8 cellular contexts compared by ENCODE assay signal in genomic region chr20:63740070-63740500, GRCh38. TPM values are rescaled to one million over a fixed set of nuclear protein-coding genes. Genes with fewer than 3 reads are reported as not detected.
DNase-seq lines count a peak whose midpoint lies in the region; ATAC-seq, FAIRE-seq and TF ChIP-seq lines count a peak whose summit lies in the region.

No MANE protein-coding gene starts in this region.

- TF ChIP-seq POLR2A in HCT116 (IDR thresholded peaks at IDR 0.05; ENCODE audit: borderline replicate concordance, extremely low read depth, insufficient read depth, insufficient read length): no peak
- TF ChIP-seq POLR2A in body of pancreas (IDR thresholded peaks at IDR 0.05): no peak

- FAIRE-seq in RCC 7860 (lab: Jason Lieb, UNC): no peak

- H2AFZ ChIP-seq in HCT116 (ENCODE audit: low read depth, low read length, poor library complexity, severe bottlenecking) (no peak overlapping the region), smooth muscle cell (ENCODE audit: low read depth) (no peak overlapping the region)

- H3F3A ChIP-seq in smooth muscle cell (ENCODE audit: low read depth): peaks cover 27% of the 10 kb centered on the region

- BruUV-seq in HCT116 (replicated peaks; lab: Mats Ljungman, UMichigan): no TSS peak

- DNase-seq in CMK (ENCODE audit: low read depth) (peak; percentile 48), HCT116 (ENCODE audit: low read depth, low spot score) (no peak), RCC 7860 (ENCODE audit: low spot score) (peak; percentile 34), body of pancreas (peak in 3 of 4 donors; percentile 33 to 50 (median 49)), smooth muscle cell (lab: John Stamatoyannopoulos, UW; ENCODE audit: unreplicated experiment) (no peak), NCI-H1048 (lab: John Stamatoyannopoulos, UW) (no peak), GM19240 (ENCODE audit: insufficient read length, low spot score) (no peak)

- H3K36me3 ChIP-seq in HCT116 (ENCODE audit: control insufficient read depth in 1 of 2, insufficient read depth in 2 of 2, low read length in 2 of 2) (peaks cover 3 to 23% of the 10 kb centered on the region in 2 experiments; a peak in 2 of 4 replicates), body of pancreas (replicated peaks in 1 of 2; ENCODE audit: insufficient read depth in 1 of 2, low read depth in 2 of 2) (peaks cover 0 to 2% of the 10 kb centered on the region in 2 donors), iPS-15b (ENCODE audit: control insufficient read depth, insufficient read depth, low read length) (peaks cover 31% of the 10 kb centered on the region), smooth muscle cell (ENCODE audit: low read depth) (no peaks in the 10 kb centered on the region)

- H3K27me3 ChIP-seq in HCT116 (ENCODE audit: insufficient read depth, low read length): no peaks in the 10 kb centered on the region
- no peaks in the 10 kb centered on the region for H3K27me3 ChIP-seq in body of pancreas
- H3K27me3 ChIP-seq in iPS-15b (ENCODE audit: control insufficient read depth, insufficient read depth, low read length): no peaks in the 10 kb centered on the region
- H3K27me3 ChIP-seq in smooth muscle cell (ENCODE audit: low read depth): no peaks in the 10 kb centered on the region

- POLR2A ChIA-PET in HCT116 (lab: Charles Lee): interaction anchor here (1.6 to 1.7 kb wide), 2 partner anchors 32 to 125 kb away, joined by 6 to 12 read pairs; partner anchors contain the start of genes ARFRP1, TPD52L2 and ZGPAT

- H3K9ac ChIP-seq in HCT116 (ENCODE audit: low read length) (peak overlapping the region; percentile 89), iPS-15b (ENCODE audit: low read depth, low read length) (peak overlapping the region; percentile 73), smooth muscle cell (ENCODE audit: low read depth) (peak overlapping the region; percentile 66)

- no peaks in the 10 kb centered on the region for H4K20me1 ChIP-seq in HCT116 (ENCODE audit: insufficient read depth)
- H4K20me1 ChIP-seq in smooth muscle cell (ENCODE audit: low read depth): peaks cover 35% of the 10 kb centered on the region

- TF ChIP-seq CTCF in HCT116 (IDR thresholded peaks at IDR 0.05 in 2 of 3, conservative IDR thresholded peaks at IDR 0.05 in 1 of 3; ENCODE audit: borderline replicate concordance in 1 of 3, insufficient read depth in 1 of 3, low read depth in 2 of 3, low read length in 2 of 3) (no peak), body of pancreas (IDR thresholded peaks at IDR 0.05) (no peak), smooth muscle cell (IDR thresholded peaks at IDR 0.05; ENCODE audit: borderline replicate concordance, insufficient read depth, poor library complexity, severe bottlenecking) (no peak)

- H3K79me2 ChIP-seq in HCT116 (ENCODE audit: insufficient read depth, low read length): peaks cover 18% of the 10 kb centered on the region
- H3K79me2 ChIP-seq in smooth muscle cell (ENCODE audit: low read depth): no peaks in the 10 kb centered on the region

- H3K4me2 ChIP-seq in HCT116 (ENCODE audit: low read length) (peak overlapping the region; percentile 78), smooth muscle cell (peak overlapping the region; percentile 87)

- ATAC-seq in HCT116 (peak; percentile 21), body of pancreas (peak; percentile 13)

- no peaks in the 10 kb centered on the region for H3K9me2 ChIP-seq in HCT116 (ENCODE audit: insufficient read depth)

- no peaks in the 10 kb centered on the region for H3K9me3 ChIP-seq in HCT116 (ENCODE audit: control insufficient read depth in 1 of 2, insufficient read depth in 1 of 2, low read depth in 1 of 2, low read length in 2 of 2)
- H3K9me3 ChIP-seq in body of pancreas: no peaks in the 10 kb centered on the region
- no peaks in the 10 kb centered on the region for H3K9me3 ChIP-seq in iPS-15b (ENCODE audit: control insufficient read depth, insufficient read depth, low read length)
- no peaks in the 10 kb centered on the region for H3K9me3 ChIP-seq in smooth muscle cell (replicated peaks; ENCODE audit: low read depth)

- CTCF ChIA-PET in HCT116 (lab: Charles Lee): interaction anchor here (1.0 to 1.6 kb wide), 2 partner anchors 234 to 241 kb away, joined by 3 to 4 read pairs; partner anchors contain the start of gene PRPF6

- peak overlapping the region; percentile 76 to 85 for H3K4me3 ChIP-seq in HCT116 (replicated peaks in 1 of 2; ENCODE audit: low read depth in 1 of 2, low read length in 2 of 2)
- H3K4me3 ChIP-seq in body of pancreas: peak overlapping the region; percentile 14 to 27
- H3K4me3 ChIP-seq in iPS-15b (ENCODE audit: low read depth, low read length): peak overlapping the region; percentile 70
- peak overlapping the region; percentile 83 for H3K4me3 ChIP-seq in smooth muscle cell

- H3K27ac ChIP-seq in HCT116 (ENCODE audit: low read depth, low read length) (peak overlapping the region; percentile 96), body of pancreas (peak overlapping the region; percentile 85 to 96 (median 89)), smooth muscle cell (ENCODE audit: low read depth) (peak overlapping the region; percentile 60)

- intact Hi-C loops in HCT116 (cut with micrococcal nuclease) (no loop called here), body of pancreas (cut with DNase I) (no loop called here)

- H3K4me1 ChIP-seq in HCT116 (ENCODE audit: control insufficient read depth in 1 of 2, insufficient read depth in 2 of 2, low read length in 2 of 2) (peaks cover 20 to 50% of the 10 kb centered on the region in 2 experiments; a peak in 3 of 4 replicates), body of pancreas (peaks cover 43% of the 10 kb centered on the region), iPS-15b (ENCODE audit: control insufficient read depth, insufficient read depth, low read length) (no peaks in the 10 kb centered on the region), smooth muscle cell (ENCODE audit: low read depth) (peaks cover 30% of the 10 kb centered on the region)

- 0% methylated on average over 26 of the region's 65 CpGs; no CpG with 5 or more reads in 1 of the 2 donors for WGBS in body of pancreas, 2 donors
- 2% methylated on average over 29 of the region's 65 CpGs for WGBS in smooth muscle cell (ENCODE audit: low lambda C conversion rate)

- no peak for TF ChIP-seq RAD21 in HCT116 (IDR thresholded peaks at IDR 0.05; ENCODE audit: low read depth)

- RAD21 ChIA-PET in HCT116 (lab: Charles Lee; ENCODE audit: low non-redundant PET in 1 of 2, low total read pairs in 2 of 2, uncharacterized antibody in 2 of 2, unreplicated experiment in 2 of 2): no interaction called here

TF ChIP-seq in HCT116, 20 proteins besides CTCF, POLR2A, EP300 and RAD21:
- no peak for TF ChIP-seq SP1 (IDR thresholded peaks at IDR 0.05; ENCODE audit: low read depth)
- no peak for TF ChIP-seq ZNF274 (IDR thresholded peaks at IDR 0.05; ENCODE audit: low read depth, low read length)
- TF ChIP-seq FOSL1 (IDR thresholded peaks at IDR 0.05; ENCODE audit: low read depth): no peak
- no peak for TF ChIP-seq ELF1 (IDR thresholded peaks at IDR 0.05; ENCODE audit: borderline replicate concordance, low read depth)
- TF ChIP-seq CEBPB (IDR thresholded peaks at IDR 0.05; ENCODE audit: low read depth): no peak
- no peak for TF ChIP-seq ATF3 (IDR thresholded peaks at IDR 0.05)
- TF ChIP-seq JUND (IDR thresholded peaks at IDR 0.05): no peak
- TF ChIP-seq ZBTB33 (IDR thresholded peaks at IDR 0.05; ENCODE audit: extremely low read depth, insufficient replicate concordance, low read length): no peak
TF ChIP-seq in HCT116: peak in this region for 0.

RNA-seq across cellular contexts. Expression of gene SLC2A4RG, which starts 0.5 kb away (rescaled TPM):
- total RNA-seq in HCT116 (2021; ENCODE audit: unreplicated experiment) (121 TPM), body of pancreas (10 to 100 TPM; 30.9 to 69.5 TPM), smooth muscle cell (24.4 and 43.7 TPM in 2 replicates)
- 69.7 and 77.1 TPM in 2 replicates for polyA plus RNA-seq in HCT116 (2012)
- 45.6 and 58.4 TPM in 2 replicates for polyA plus RNA-seq in smooth muscle cell

RNA-seq across cellular contexts. Expression of gene LIME1, which starts 3.6 kb away (rescaled TPM):
- total RNA-seq in HCT116 (2021; ENCODE audit: unreplicated experiment) (27.4 TPM), body of pancreas (10 to 100 TPM in 1 of 2 donors, 1 to 10 TPM in 1; 4.9 to 14.0 TPM), smooth muscle cell (2.9 and 7.2 TPM in 2 replicates)
- polyA plus RNA-seq in HCT116 (2012): 20.3 and 24.1 TPM in 2 replicates
- 6.0 and 6.9 TPM in 2 replicates for polyA plus RNA-seq in smooth muscle cell

RNA-seq across cellular contexts. Expression of gene ZGPAT, which starts 32.2 kb away (rescaled TPM):
- total RNA-seq in HCT116 (2021; ENCODE audit: unreplicated experiment) (30.6 TPM), body of pancreas (10 to 100 TPM; 16.6 to 53.1 TPM), smooth muscle cell (8.3 and 13.8 TPM in 2 replicates)
- 18.5 and 21.0 TPM in 2 replicates for polyA plus RNA-seq in HCT116 (2012)
- 32.3 and 36.2 TPM in 2 replicates for polyA plus RNA-seq in smooth muscle cell

RNA-seq across cellular contexts. Expression of gene ARFRP1, which starts 32.3 kb away (rescaled TPM):
- total RNA-seq in HCT116 (2021; ENCODE audit: unreplicated experiment) (53.7 TPM), body of pancreas (10 to 100 TPM; 22.6 to 23.4 TPM), smooth muscle cell (11.8 and 27.4 TPM in 2 replicates)
- polyA plus RNA-seq in HCT116 (2012): 36.3 and 39.8 TPM in 2 replicates
- 42.3 and 51.9 TPM in 2 replicates for polyA plus RNA-seq in smooth muscle cell

RNA-seq across cellular contexts. Expression of gene TNFRSF6B, which starts 43.6 kb away (rescaled TPM):
- total RNA-seq in HCT116 (2021; ENCODE audit: unreplicated experiment) (147 TPM), body of pancreas (10 to 100 TPM in 1 of 2 donors, 1 to 10 TPM in 1; 9.9 to 13.8 TPM), smooth muscle cell (9.2 and 13.1 TPM in 2 replicates)
- 342 and 380 TPM in 2 replicates for polyA plus RNA-seq in HCT116 (2012)
- polyA plus RNA-seq in smooth muscle cell: 13.1 and 17.1 TPM in 2 replicates

Comparison
In these comparisons a context has a peak if more than half of its experiments do, and no peak if none do; other contexts are left out.
1. DNase-seq: peak in CMK (single experiment), RCC 7860 (single experiment) and body of pancreas (3 of 4); none in HCT116 (single experiment), smooth muscle cell (single experiment), NCI-H1048 (single experiment) and GM19240 (single experiment).
2. H3K4me3 ChIP-seq: peak in every context shown above with its lines; median percentile 83 in smooth muscle cell; 80 in HCT116; 70 in iPS-15b; 20 in body of pancreas.
3. Peak in every context shown above with its lines, with median percentiles within 50 percentile points of each other: H3K27ac ChIP-seq and H3K9ac ChIP-seq.